ENCODE assay signal across 12 cellular contexts in the genomic region with DNA sequence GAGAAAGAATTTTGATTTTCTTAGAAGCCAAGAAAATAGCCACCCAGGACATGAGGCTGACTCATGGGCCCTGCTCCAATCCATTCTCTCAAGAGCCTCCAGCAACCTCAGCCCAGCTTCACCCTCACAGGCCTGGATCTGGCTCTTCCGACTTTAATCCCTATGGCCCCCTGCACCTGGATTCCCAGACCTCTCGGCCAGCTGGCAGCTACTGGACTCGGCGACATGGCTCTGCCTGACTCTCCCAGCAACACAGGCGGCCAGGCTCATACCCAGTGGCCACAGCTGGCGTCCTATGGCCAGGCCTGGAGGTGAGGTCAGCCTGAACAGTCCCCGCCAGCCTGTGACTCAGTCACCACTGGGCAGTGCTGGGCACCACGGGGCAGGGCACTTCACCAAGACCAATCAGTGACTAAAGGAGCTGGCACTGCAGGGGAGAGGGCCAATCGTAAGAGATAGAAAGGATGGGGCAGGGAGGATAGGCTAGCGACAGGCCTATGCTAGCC. TPM values are rescaled to one million over a fixed set of nuclear protein-coding genes. Genes with fewer than 3 reads are reported as not detected.
DNase-seq lines count a peak whose midpoint lies in the region; ATAC-seq and TF ChIP-seq lines count a peak whose summit lies in the region.
"Had no signal": no experiment of that assay in that cellular context is flagged by ENCODE, and none has a peak within 500 bp of the region (broad histone marks: within the 10 kb centered on the region; RNA-seq: fewer than 3 reads in every experiment).

No MANE protein-coding gene starts in this region.

- H3K36me3 ChIP-seq in Panc1 (ENCODE audit: control insufficient read depth, insufficient read depth, low read length) = no peaks in the 10 kb centered on the region
- H3K36me3 ChIP-seq in effector memory CD4-positive, alpha-beta T cell (ENCODE audit: control insufficient read depth, insufficient read depth, low read length) = no peaks in the 10 kb centered on the region

- H3K9me3 ChIP-seq in Panc1 (ENCODE audit: control insufficient read depth, insufficient read depth, low read depth, low read length) = peaks cover 7% of the 10 kb centered on the region; the same call in 1 of the 2 replicates
- no peaks in the 10 kb centered on the region for H3K9me3 ChIP-seq in effector memory CD4-positive, alpha-beta T cell (ENCODE audit: control insufficient read depth, low read length)

- CTCF ChIA-PET in Panc1 (lab: Charles Lee) = interaction anchor here (1.5 kb wide), 1 partner anchor 13 kb away, joined by 6 read pairs; no protein-coding TSS in a partner anchor

- in situ Hi-C loops in Panc1 (cut with HindIII; ENCODE audit: low pct_unique_long_range_greater_than_20kb, low sequenced_read_pairs) = no loop called here

- no peak overlapping the region for H3K4me3 ChIP-seq in Panc1 (ENCODE audit: low read depth in 2 of 2, low read length in 2 of 2)
- no peak overlapping the region for H3K4me3 ChIP-seq in fibroblast of pulmonary artery (replicated peaks; ENCODE audit: low read depth, low read length)
- H3K4me3 ChIP-seq in effector memory CD4-positive, alpha-beta T cell (ENCODE audit: insufficient read depth, low read depth, low read length, poor library complexity, severe bottlenecking) = no peak overlapping the region

- no peak overlapping the region for H3K27ac ChIP-seq in Panc1 (ENCODE audit: low read length)
- no peak overlapping the region for H3K27ac ChIP-seq in effector memory CD4-positive, alpha-beta T cell (ENCODE audit: insufficient read depth, low read length, poor library complexity, severe bottlenecking)

- DNase-seq in D341Med (ENCODE audit: low spot score) (peak; percentile 8), Panc1 (ENCODE audit: low read depth, low spot score) (no peak), fibroblast of pulmonary artery (ENCODE audit: low read depth) (peak; percentile 24), putamen (ENCODE audit: low spot score) (peak; percentile 74), DMS 273 treated with DMSO at 0.1 percent for 48 hours (lab: John Stamatoyannopoulos, UW) (no peak)
- no peak for DNase-seq in effector memory CD4-positive, alpha-beta T cell
- DNase-seq: activated gamma-delta T cell treated with Interleukin-2 at 50 U/mL for 16 hours; CD4-positive, CD25-positive, alpha-beta regulatory T cell; cerebellar nuclear complex had no signal

- TF ChIP-seq CTCF in Panc1 (IDR thresholded peaks at IDR 0.05) (no peak), fibroblast of pulmonary artery (IDR thresholded peaks at IDR 0.05; ENCODE audit: low read length, missing control alignments) (no peak)

- H3K27me3 ChIP-seq in Panc1 (ENCODE audit: control insufficient read depth, insufficient read depth, low read length) = no peaks in the 10 kb centered on the region; the same call in 1 of the 2 replicates
- no peaks in the 10 kb centered on the region for H3K27me3 ChIP-seq in effector memory CD4-positive, alpha-beta T cell (replicated peaks; ENCODE audit: control insufficient read depth, insufficient read depth, low read length, poor library complexity, severe bottlenecking)

- POLR2A ChIA-PET in Panc1 (lab: Charles Lee) = no interaction called here

- no peaks in the 10 kb centered on the region for H3K4me1 ChIP-seq in Panc1 (ENCODE audit: control insufficient read depth, insufficient read depth, low read length)
- no peaks in the 10 kb centered on the region for H3K4me1 ChIP-seq in effector memory CD4-positive, alpha-beta T cell (ENCODE audit: control insufficient read depth, insufficient read depth, low read length, poor library complexity, severe bottlenecking)

- no TSS peak for BruUV-seq in Panc1 (replicated peaks; lab: Mats Ljungman, UMichigan)

- intact Hi-C loops in Panc1 (cut with micrococcal nuclease; ENCODE audit: unreplicated experiment) = no loop called here

- ATAC-seq in Panc1 = 0 out of 2 replicates have a peak, but pooled peaks have one; percentile 46
- ATAC-seq in GM21367 (IDR thresholded peaks at IDR 0.05; ENCODE audit: unreplicated experiment) = no peak
- ATAC-seq in GM18520 (IDR thresholded peaks at IDR 0.05; ENCODE audit: unreplicated experiment) = no peak
- ATAC-seq: T-cell had no signal

RNA-seq across cellular contexts. Expression of gene PDLIM4, which starts 6.2 kb away (rescaled TPM):
- total RNA-seq in Panc1 (2021; ENCODE audit: unreplicated experiment) = 9.9 TPM
- 30.6 TPM for polyA plus RNA-seq in Panc1 (2012; ENCODE audit: insufficient read length)
- total RNA-seq: CD4-positive, CD25-positive, alpha-beta regulatory T cell; T-cell had no signal
- polyA plus RNA-seq: CD4-positive, CD25-positive, alpha-beta regulatory T cell had no signal

RNA-seq across cellular contexts. Expression of gene P4HA2, which starts 23.6 kb away (rescaled TPM):
- 25.1 TPM for total RNA-seq in Panc1 (2021; ENCODE audit: unreplicated experiment)
- 40.6 TPM for polyA plus RNA-seq in Panc1 (2012; ENCODE audit: insufficient read length)
- total RNA-seq: CD4-positive, CD25-positive, alpha-beta regulatory T cell had no signal
- polyA plus RNA-seq: CD4-positive, CD25-positive, alpha-beta regulatory T cell had no signal

RNA-seq across cellular contexts. Expression of gene SLC22A4, which starts 42.9 kb away (rescaled TPM):
- 1.5 TPM for total RNA-seq in Panc1 (2021; ENCODE audit: unreplicated experiment)
- 0.40 TPM for polyA plus RNA-seq in Panc1 (2012; ENCODE audit: insufficient read length)
- total RNA-seq: CD4-positive, CD25-positive, alpha-beta regulatory T cell had no signal
- polyA plus RNA-seq: CD4-positive, CD25-positive, alpha-beta regulatory T cell had no signal

Comparison
In these comparisons a context has a peak if more than half of its experiments do, and no peak if none do; other contexts are left out.
1. DNase-seq: peak in D341Med (single experiment), fibroblast of pulmonary artery (single experiment) and putamen (single experiment); none in Panc1 (single experiment), DMS 273 treated with DMSO at 0.1 percent for 48 hours (single experiment) and effector memory CD4-positive, alpha-beta T cell (0 of 3).